In genomic region chr11:11998091-11998781, GRCh38 we compare ENCODE assay signal across 11 cellular contexts. TPM values are rescaled to one million over a fixed set of nuclear protein-coding genes. Genes with fewer than 3 reads are reported as not detected.
A peak's percentile ranks its signal among the peaks of the same experiment; 100 is the strongest.
DNase-seq lines count a peak whose midpoint lies in the region; ATAC-seq and TF ChIP-seq lines count a peak whose summit lies in the region.
"Had no signal": no experiment of that assay in that cellular context is flagged by ENCODE, and none has a peak within 500 bp of the region (broad histone marks: within the 10 kb centered on the region; RNA-seq: fewer than 3 reads in every experiment).

No MANE protein-coding gene starts in this region.

- intact Hi-C loops in upper lobe of right lung (cut with DNase I), result no loop called here

- TF ChIP-seq POLR2A in GM18505 (IDR thresholded peaks at IDR 0.05; ENCODE audit: borderline replicate concordance, extremely low read depth, insufficient read depth, insufficient read length), result no peak

- peak overlapping the region; percentile 32 for H3K4me3 Mint-ChIP-seq in activated naive CD4-positive, alpha-beta T cell treated with anti-CD3 and anti-CD28 coated beads, Interleukin-2, amount 10 ng/mL, durations not matched to agents 7 days and 5 days
- H3K4me3 Mint-ChIP-seq in T-helper 1 cell treated with Interleukin-12 subunit alpha and Interleukin-12 subunit beta and Interleukin-4 antibody, amounts not matched to agents 30 μg/mL and 1 μg/mL, for 36 hours, result peak overlapping the region; percentile 34
- H3K4me3 Mint-ChIP-seq: dendritic cell treated with granulocyte-macrophage colony-stimulating factor and Interleukin-4, amounts not matched to agents 40 ng/mL and 50 ng/mL, for 4 days had no signal

- H3K27me3 ChIP-seq in upper lobe of right lung, result no peaks in the 10 kb centered on the region
- H3K27me3 ChIP-seq: Peyer's patch had no signal

- ATAC-seq in upper lobe of right lung (peak; percentile 26), GM18505 (IDR thresholded peaks at IDR 0.05; ENCODE audit: unreplicated experiment) (no peak), GM21447 (IDR thresholded peaks at IDR 0.05; ENCODE audit: unreplicated experiment) (no peak)

- no peak overlapping the region for H3K27ac Mint-ChIP-seq in activated naive CD4-positive, alpha-beta T cell treated with anti-CD3 and anti-CD28 coated beads, Interleukin-2, amount 10 ng/mL, durations not matched to agents 7 days and 5 days
- H3K27ac Mint-ChIP-seq in T-helper 1 cell treated with Interleukin-12 subunit alpha and Interleukin-12 subunit beta and Interleukin-4 antibody, amounts not matched to agents 30 μg/mL and 1 μg/mL, for 36 hours, result no peak overlapping the region
- H3K27ac Mint-ChIP-seq: dendritic cell treated with granulocyte-macrophage colony-stimulating factor and Interleukin-4, amounts not matched to agents 40 ng/mL and 50 ng/mL, for 4 days had no signal

- H3K9me3 Mint-ChIP-seq in activated naive CD4-positive, alpha-beta T cell treated with anti-CD3 and anti-CD28 coated beads, Interleukin-2, amount 10 ng/mL, durations not matched to agents 7 days and 5 days, result no peaks in the 10 kb centered on the region
- no peaks in the 10 kb centered on the region for H3K9me3 Mint-ChIP-seq in T-helper 1 cell treated with Interleukin-12 subunit alpha and Interleukin-12 subunit beta and Interleukin-4 antibody, amounts not matched to agents 30 μg/mL and 1 μg/mL, for 36 hours
- H3K9me3 Mint-ChIP-seq: dendritic cell treated with granulocyte-macrophage colony-stimulating factor and Interleukin-4, amounts not matched to agents 40 ng/mL and 50 ng/mL, for 4 days had no signal

- H3K27me3 Mint-ChIP-seq in activated naive CD4-positive, alpha-beta T cell treated with anti-CD3 and anti-CD28 coated beads, Interleukin-2, amount 10 ng/mL, durations not matched to agents 7 days and 5 days, result peaks cover 76% of the 10 kb centered on the region
- peaks cover 51% of the 10 kb centered on the region for H3K27me3 Mint-ChIP-seq in T-helper 1 cell treated with Interleukin-12 subunit alpha and Interleukin-12 subunit beta and Interleukin-4 antibody, amounts not matched to agents 30 μg/mL and 1 μg/mL, for 36 hours (ENCODE audit: low read depth)

- CTCF ChIA-PET in activated naive CD4-positive, alpha-beta T cell treated with anti-CD3 and anti-CD28 coated beads, Interleukin-2, amount 10 ng/mL, durations not matched to agents 7 days and 5 days (lab: Charles Lee), result no interaction called here

- H3K27ac ChIP-seq in upper lobe of right lung, result no peak overlapping the region
- H3K27ac ChIP-seq: Peyer's patch had no signal

- peaks cover 7% of the 10 kb centered on the region for H3K4me1 Mint-ChIP-seq in activated naive CD4-positive, alpha-beta T cell treated with anti-CD3 and anti-CD28 coated beads, Interleukin-2, amount 10 ng/mL, durations not matched to agents 7 days and 5 days
- H3K4me1 Mint-ChIP-seq in T-helper 1 cell treated with Interleukin-12 subunit alpha and Interleukin-12 subunit beta and Interleukin-4 antibody, amounts not matched to agents 30 μg/mL and 1 μg/mL, for 36 hours (ENCODE audit: low read depth), result peaks cover 11% of the 10 kb centered on the region

- TF ChIP-seq CTCF in fibroblast of mammary gland (conservative IDR thresholded peaks at IDR 0.05; ENCODE audit: control insufficient read depth, insufficient read depth, low read depth, low read length) (no peak), upper lobe of right lung (IDR thresholded peaks at IDR 0.05) (no peak)

- H3K36me3 ChIP-seq in upper lobe of right lung, result peaks cover 17% of the 10 kb centered on the region
- H3K36me3 ChIP-seq: Peyer's patch had no signal

- no peaks in the 10 kb centered on the region for H3K4me1 ChIP-seq in upper lobe of right lung
- H3K4me1 ChIP-seq: Peyer's patch had no signal

- no peaks in the 10 kb centered on the region for H3K36me3 Mint-ChIP-seq in activated naive CD4-positive, alpha-beta T cell treated with anti-CD3 and anti-CD28 coated beads, Interleukin-2, amount 10 ng/mL, durations not matched to agents 7 days and 5 days
- H3K36me3 Mint-ChIP-seq in T-helper 1 cell treated with Interleukin-12 subunit alpha and Interleukin-12 subunit beta and Interleukin-4 antibody, amounts not matched to agents 30 μg/mL and 1 μg/mL, for 36 hours (ENCODE audit: low read depth), result no peaks in the 10 kb centered on the region

- DNase-seq in activated naive CD4-positive, alpha-beta T cell treated with anti-CD3 and anti-CD28 coated beads, Interleukin-2, amount 10 ng/mL, durations not matched to agents 7 days and 5 days, result no peak
- no peak for DNase-seq in activated naive CD4-positive, alpha-beta T cell treated with anti-CD3 and anti-CD28 coated beads, Interleukin-2, amount 50 U/mL, for 16 hours
- peak; percentile 95 for DNase-seq in fibroblast of mammary gland (ENCODE audit: low read depth)
- DNase-seq in upper lobe of right lung, result no peak
- DNase-seq in cerebellar cortex (ENCODE audit: low spot score), result no peak
- DNase-seq: DMS79, Peyer's patch had no signal

- H3K4me3 ChIP-seq in fibroblast of mammary gland (ENCODE audit: control insufficient read depth, low read depth, low read length), result peak overlapping the region; percentile 38
- H3K4me3 ChIP-seq in upper lobe of right lung, result no peak overlapping the region
- H3K4me3 ChIP-seq: Peyer's patch had no signal

- no peaks in the 10 kb centered on the region for H3K9me3 ChIP-seq in upper lobe of right lung
- H3K9me3 ChIP-seq: Peyer's patch had no signal

RNA-seq across cellular contexts. Expression of gene DKK3, which starts 10.2 kb away (rescaled TPM):
- total RNA-seq in upper lobe of right lung, result 217 TPM
